Comparison of ENCODE assay signal across 21 cellular contexts in the genomic region with DNA sequence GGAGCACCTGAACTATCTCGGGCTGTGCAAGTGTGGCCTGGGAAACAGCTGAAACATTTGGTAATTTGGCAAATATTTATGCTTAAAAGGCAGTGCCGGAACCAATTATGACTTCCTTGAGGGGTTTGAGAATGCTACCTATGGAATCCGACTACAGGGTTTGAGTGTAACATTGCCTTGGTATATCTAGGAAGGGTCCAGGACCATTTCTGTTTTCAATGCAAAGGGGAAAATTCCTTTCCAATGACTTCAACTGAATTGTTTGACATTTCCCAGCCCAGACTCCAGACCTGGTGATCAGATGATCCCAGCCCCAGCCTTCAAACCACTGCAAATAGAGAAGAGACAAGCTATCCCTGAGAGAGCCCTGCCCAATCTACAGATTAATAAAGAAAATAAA.
"Had no signal": no experiment of that assay in that cellular context is flagged by ENCODE, and none has a peak within 500 bp of the region (broad histone marks: within the 10 kb centered on the region; RNA-seq: fewer than 3 reads in every experiment).

No MANE protein-coding gene starts in this region.

- H3K27ac ChIP-seq: KMS-11, SJSA1, SK-N-MC had no signal

- ATAC-seq: K562 had no signal

- H3K36me3 ChIP-seq: SJSA1 had no signal

- H3K9ac ChIP-seq: KMS-11 had no signal

- H3K4me2 ChIP-seq: KMS-11 had no signal

- DNase-seq: Kasumi-1, MM.1S, NCI-H1092 treated with DMSO at 0.1 percent for 48 hours, NCI-H1436, NCI-H187, NCI-H2029, NCI-H2081 treated with DMSO at 0.1 percent for 48 hours, NCI-H2171, NCI-H226, NCI-H446, NCI-H510A, NCI-H524 treated with DMSO at 0.1 percent for 48 hours, NCI-H69, NCI-H774, Right ventricle myocardium superior, RPMI8226, SIG-M5 had no signal

- H3K4me3 ChIP-seq: K562, SJSA1, SK-N-MC had no signal

- H3K9me3 ChIP-seq: SJSA1 had no signal
